ENCODE assay signal across 8 cellular contexts in the genomic region with DNA sequence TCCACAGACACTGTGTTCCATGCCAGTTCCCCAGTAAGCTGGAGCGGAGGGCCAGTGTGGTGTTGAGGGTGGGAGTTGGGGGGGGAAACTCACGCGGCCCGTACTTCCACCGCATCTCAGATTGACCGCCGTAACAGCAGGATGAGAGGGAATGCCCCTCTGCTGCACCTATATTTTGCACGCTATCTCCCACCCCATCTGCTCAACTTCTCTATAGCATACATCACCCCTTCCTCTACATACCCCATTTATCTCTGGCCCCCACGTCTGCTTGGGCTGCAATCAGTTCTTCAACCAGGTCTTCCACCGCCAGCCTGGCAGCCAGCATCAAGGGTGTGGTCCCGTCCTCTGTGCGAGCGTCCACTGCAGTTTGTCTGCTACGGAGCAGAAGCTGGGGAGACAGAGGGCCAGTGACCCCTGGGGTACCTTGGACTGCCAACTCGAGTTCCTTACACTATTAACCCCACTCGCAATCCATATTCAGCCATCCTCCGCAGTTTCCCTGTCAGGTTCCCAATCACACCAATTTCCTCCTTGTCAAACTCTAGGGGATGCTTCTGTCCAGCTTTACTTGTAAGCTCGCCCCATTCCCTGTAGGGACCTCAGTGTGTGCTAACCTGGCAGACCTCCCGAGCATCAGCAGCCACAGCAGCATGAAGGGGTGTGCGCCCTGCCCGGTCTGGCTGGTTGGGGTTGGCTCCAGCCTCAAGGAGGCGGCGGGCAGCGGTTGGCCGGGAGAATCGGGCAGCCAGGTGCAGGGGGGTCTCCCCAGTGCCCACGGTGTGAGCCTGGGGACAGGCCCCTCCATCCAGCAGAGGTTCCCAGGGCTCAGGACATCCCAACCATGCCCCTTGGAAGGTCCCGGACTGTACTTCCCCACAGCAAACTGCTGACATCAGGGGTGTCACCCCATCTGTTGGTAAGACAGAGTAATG. TPM values are rescaled to one million over a fixed set of nuclear protein-coding genes. Genes with fewer than 3 reads are reported as not detected.
DNase-seq lines count a peak whose midpoint lies in the region; ATAC-seq, FAIRE-seq and TF ChIP-seq lines count a peak whose summit lies in the region.

No MANE protein-coding gene starts in this region.

- H3K9me3 ChIP-seq in Karpas-422 (ENCODE audit: low read length): no peaks in the 10 kb centered on the region
- H3K9me3 ChIP-seq in K562 (replicated peaks; ENCODE audit: control insufficient read depth, insufficient read depth, low read depth, low read length): no peaks in the 10 kb centered on the region
- H3K9me3 ChIP-seq in stomach: no peaks in the 10 kb centered on the region

- POLR2A ChIA-PET in K562 (lab: Yijun Ruan, JAX): interaction anchor here (0.6 to 1.0 kb wide), 5 partner anchors 9 to 151 kb away, joined by 3 read pairs; no protein-coding TSS in a partner anchor

- TF ChIP-seq POLR2A in K562 (conservative IDR thresholded peaks at IDR 0.05) (no peak), stomach (IDR thresholded peaks at IDR 0.05) (no peak), H54 (IDR thresholded peaks at IDR 0.05; ENCODE audit: low read depth, low read length) (no peak)

- ATAC-seq in K562 (no peak), GM21576 (IDR thresholded peaks at IDR 0.05; ENCODE audit: unreplicated experiment) (no peak), HG03280 (IDR thresholded peaks at IDR 0.05; ENCODE audit: unreplicated experiment) (no peak)

- intact Hi-C loops in K562 (cut with micrococcal nuclease): loop anchor here (5.0 to 10.0 kb wide), 2 partner anchors 292 to 775 kb away; partner anchors contain the start of gene ZBTB12
- intact Hi-C loops in stomach (cut with DNase I; ENCODE audit: low total_unique reads): no loop called here

- DNase-seq in AG09309 (ENCODE audit: low read depth) (no peak), Karpas-422 (peak; percentile 62), K562 (ENCODE audit: extremely low read depth in 1 of 4, low spot score in 3 of 4) (peak in 3 of 4 experiments; percentile 40 to 66 (median 53)), kidney epithelial cell (ENCODE audit: low read depth) (no peak), stomach (no peak), H54 (ENCODE audit: insufficient read length, low spot score) (no peak)

- H3K9me2 ChIP-seq in Karpas-422 (replicated peaks; ENCODE audit: insufficient read depth, low read length): no peaks in the 10 kb centered on the region

- no peaks in the 10 kb centered on the region for H3K27me3 ChIP-seq in Karpas-422 (ENCODE audit: low read length)
- no peaks in the 10 kb centered on the region; a peak in 1 of 5 replicates for H3K27me3 ChIP-seq in K562 (ENCODE audit: control insufficient read depth in 2 of 2, insufficient read depth in 2 of 2, low read length in 2 of 2)
- peaks cover 2% of the 10 kb centered on the region for H3K27me3 ChIP-seq in kidney epithelial cell (ENCODE audit: control insufficient read depth, insufficient read depth, low read length)
- peaks cover 0 to 14% (median 0%) of the 10 kb centered on the region in 3 donors for H3K27me3 ChIP-seq in stomach

- peaks cover 10% of the 10 kb centered on the region for H3K79me2 ChIP-seq in Karpas-422 (ENCODE audit: low read length)
- peaks cover 18% of the 10 kb centered on the region for H3K79me2 ChIP-seq in K562 (ENCODE audit: control insufficient read depth, insufficient read depth, low read length)

- CTCF ChIA-PET in K562 (lab: Yijun Ruan, JAX; ENCODE audit: low intra/inter-chr PET ratio): interaction anchor here (0.8 to 0.9 kb wide), 2 partner anchors 78 to 80 kb away, joined by 3 to 5 read pairs; no protein-coding TSS in a partner anchor

- H3K4me3 ChIP-seq in AG09309 (ENCODE audit: control insufficient read depth, low read depth, low read length) (peak overlapping the region; percentile 89), Karpas-422 (ENCODE audit: low read length) (peak overlapping the region; percentile 88), K562 (peak overlapping the region; percentile 63), kidney epithelial cell (ENCODE audit: low read depth, low read length) (peak overlapping the region; percentile 86), stomach (peak overlapping the region; percentile 52 to 83 (median 65))

- H2AFZ ChIP-seq in Karpas-422 (ENCODE audit: low read length): peak overlapping the region; percentile 33; the same call in 1 of the 2 replicates
- peak overlapping the region; percentile 84 for H2AFZ ChIP-seq in K562 (ENCODE audit: low read depth, low read length)

- WGBS in K562 (ENCODE audit: insufficient coverage, low coverage, missing lambda C conversion rate): 33% methylated on average over 27 of the region's 28 CpGs
- WGBS in stomach, 5 donors: 20 to 32% (median 22%) methylated on average over 25 to 28 of the region's 28 CpGs

- no peak for TF ChIP-seq EP300 in K562 (IDR thresholded peaks at IDR 0.05; ENCODE audit: low read length)
- TF ChIP-seq EP300 in stomach (IDR thresholded peaks at IDR 0.05): no peak

- H3K36me3 ChIP-seq in Karpas-422 (ENCODE audit: insufficient read depth, low read length) (no peaks in the 10 kb centered on the region), K562 (ENCODE audit: control insufficient read depth, insufficient read depth, low read length) (no peaks in the 10 kb centered on the region), kidney epithelial cell (ENCODE audit: control insufficient read depth, insufficient read depth, low read length) (no peaks in the 10 kb centered on the region), stomach (no peaks in the 10 kb centered on the region)

- BruUV-seq in K562 (replicated peaks; lab: Mats Ljungman, UMichigan): no TSS peak

- H3K4me2 ChIP-seq in Karpas-422 (ENCODE audit: low read depth, low read length, poor library complexity, severe bottlenecking) (peak overlapping the region; percentile 98), K562 (ENCODE audit: insufficient read depth, low read length) (peak overlapping the region; percentile 95)

- TF ChIP-seq CTCF in AG09309 (IDR thresholded peaks at IDR 0.05; ENCODE audit: control insufficient read depth, insufficient read depth, low read depth, low read length, missing control alignments) (no peak), K562 (IDR thresholded peaks at IDR 0.05 in 2 of 3, conservative IDR thresholded peaks at IDR 0.05 in 1 of 3; ENCODE audit: insufficient read depth in 2 of 3, low read depth in 1 of 3, low read length in 3 of 3) (peak in 2 of 3 experiments; percentile 23 to 44; a peak in 3 of 6 replicates), kidney epithelial cell (IDR thresholded peaks at IDR 0.05; ENCODE audit: insufficient read depth, low read length, poor library complexity, severe bottlenecking) (no peak), stomach (IDR thresholded peaks at IDR 0.05) (no peak)

- H3K4me1 ChIP-seq in Karpas-422 (ENCODE audit: low read length) (peaks cover 45% of the 10 kb centered on the region), K562 (replicated peaks in 1 of 2; ENCODE audit: control insufficient read depth in 2 of 2, insufficient read depth in 2 of 2, low read length in 2 of 2) (peaks cover 47 to 51% of the 10 kb centered on the region in 2 experiments), stomach (peaks cover 22 to 49% (median 37%) of the 10 kb centered on the region in 4 donors)

- no peaks in the 10 kb centered on the region for H4K20me1 ChIP-seq in Karpas-422 (ENCODE audit: insufficient read depth, low read depth, low read length)
- no peaks in the 10 kb centered on the region for H4K20me1 ChIP-seq in K562 (replicated peaks; ENCODE audit: control insufficient read depth, insufficient read depth, low read length)

- no peaks in the 10 kb centered on the region for H3K9me1 ChIP-seq in K562 (ENCODE audit: control insufficient read depth, insufficient read depth, low read length)

- peak overlapping the region; percentile 83; the same call in 1 of the 2 replicates for H3K27ac ChIP-seq in Karpas-422 (ENCODE audit: low read length)
- H3K27ac ChIP-seq in K562 (ENCODE audit: extremely low read depth, low read depth, low read length): peak overlapping the region; percentile 97
- H3K27ac ChIP-seq in stomach: peak overlapping the region; percentile 98 to 100 (median 99)

- H3K9ac ChIP-seq in Karpas-422 (ENCODE audit: low read length) (peak overlapping the region; percentile 94), K562 (ENCODE audit: insufficient read depth in 1 of 2, low read depth in 2 of 2, low read length in 2 of 2) (peak overlapping the region; percentile 97)

- peak; percentile 77 for FAIRE-seq in K562 (lab: Jason Lieb, UNC)
- FAIRE-seq in H54 (lab: Jason Lieb, UNC): no peak

- peak in 1 of 2 experiments; percentile 44; a peak in 2 of 4 replicates for TF ChIP-seq RAD21 in K562 (CRISPR knock-in tag; conservative IDR thresholded peaks at IDR 0.05 in 1 of 2, IDR thresholded peaks at IDR 0.05 in 1 of 2)

- in situ Hi-C loops in K562 (cut with MboI): no loop called here

RNA-seq across cellular contexts. Expression of gene GPSM3, which starts 4.5 kb away (rescaled TPM):
- total RNA-seq in Karpas-422 (2014; rRNA removed; shearing (Covaris generic); ENCODE audit: low replicate concordance): 66.5 and 85.9 TPM in 2 replicates
- 11.8 and 26.5 TPM in 2 replicates for total RNA-seq in K562 (2011; cell fraction: chromatin; rRNA removed; ENCODE audit: low replicate concordance)
- total RNA-seq in K562 (2011; cell fraction: nucleolus; rRNA removed): 15.2 and 18.8 TPM in 2 replicates
- total RNA-seq in K562 (2011; cell fraction: nucleoplasm; rRNA removed): 22.7 and 30.8 TPM in 2 replicates
- total RNA-seq in K562 (2014; rRNA removed) (40.5 and 45.0 TPM in 2 replicates), K562 (2014; rRNA removed; fragmentation: Illumina TruSeq; extraction: Trizol) (13.5 and 14.0 TPM in 2 replicates), K562 (2015; rRNA removed; fragmentation: Illumina TruSeq; extraction: Trizol) (22.3 and 22.4 TPM in 2 replicates), K562 (2021) (37.3 and 42.6 TPM in 2 replicates), kidney epithelial cell (20.8 and 25.6 TPM in 2 replicates), stomach (10 to 100 TPM in 1 of 5 donors, 1 to 10 TPM in 1, not detected in 3; 3.1 to 41.0 TPM)
- polyA plus RNA-seq in K562 (2011; rRNA removed) (24.4 and 51.8 TPM in 2 replicates), K562 (2014; fragmentation: Illumina TruSeq; extraction: Trizol) (39.6 and 46.5 TPM in 2 replicates), K562 (2014; fragmentation: Nextera tagmentation; extraction: Ambion mirVana) (1 to 10 TPM; 5.3 to 5.7 TPM), K562 (2014; rRNA removed) (32.2 and 35.1 TPM in 2 replicates), stomach (10 to 100 TPM in 2 of 3 donors, 1 to 10 TPM in 1; 10.0 to 25.8 (median 23.9) TPM)
- polyA plus RNA-seq in K562 (2011; cell fraction: cytosol; rRNA removed): 44.6 and 52.4 TPM in 2 replicates
- 32.8 and 42.4 TPM in 2 replicates for polyA plus RNA-seq in K562 (2011; cell fraction: nucleus; rRNA removed)
- 34.2 and 146 TPM in 2 replicates for polyA plus RNA-seq in K562 (2012)
- polyA minus RNA-seq in K562 (2011; rRNA and poly(A)+ RNA removed): 8.6 and 11.3 TPM in 2 replicates
- 17.9 and 19.4 TPM in 2 replicates for polyA minus RNA-seq in K562 (2011; cell fraction: cytosol; rRNA and poly(A)+ RNA removed)
- polyA minus RNA-seq in K562 (2011; cell fraction: nucleus; rRNA and poly(A)+ RNA removed): 4.0 and 7.3 TPM in 2 replicates

RNA-seq across cellular contexts. Expression of gene PBX2, which starts 6.9 kb away (rescaled TPM):
- 51.7 and 84.0 TPM in 2 replicates for total RNA-seq in Karpas-422 (2014; rRNA removed; shearing (Covaris generic); ENCODE audit: low replicate concordance)
- total RNA-seq in K562 (2011; cell fraction: chromatin; rRNA removed; ENCODE audit: low replicate concordance): 227 and 442 TPM in 2 replicates
- total RNA-seq in K562 (2011; cell fraction: nucleolus; rRNA removed): 178 and 203 TPM in 2 replicates
- total RNA-seq in K562 (2011; cell fraction: nucleoplasm; rRNA removed): 185 and 217 TPM in 2 replicates
- total RNA-seq in K562 (2014; rRNA removed) (55.6 and 63.8 TPM in 2 replicates), K562 (2014; rRNA removed; fragmentation: Illumina TruSeq; extraction: Trizol) (44.0 and 45.1 TPM in 2 replicates), K562 (2015; rRNA removed; fragmentation: Illumina TruSeq; extraction: Trizol) (60.0 and 62.5 TPM in 2 replicates), K562 (2021) (106 and 126 TPM in 2 replicates), kidney epithelial cell (37.5 and 40.7 TPM in 2 replicates), stomach (10 to 100 TPM; 23.5 to 50.3 (median 42.0) TPM)
- polyA plus RNA-seq in K562 (2011; rRNA removed) (123 and 127 TPM in 2 replicates), K562 (2014; fragmentation: Illumina TruSeq; extraction: Trizol) (108 and 119 TPM in 2 replicates), K562 (2014; fragmentation: Nextera tagmentation; extraction: Ambion mirVana) (1 to 10 TPM; 1.9 to 2.8 TPM), K562 (2014; rRNA removed) (117 and 134 TPM in 2 replicates), stomach (10 to 100 TPM; 26.5 to 31.4 (median 28.0) TPM)
- 105 and 142 TPM in 2 replicates for polyA plus RNA-seq in K562 (2011; cell fraction: cytosol; rRNA removed)
- 340 and 411 TPM in 2 replicates for polyA plus RNA-seq in K562 (2011; cell fraction: nucleus; rRNA removed)
- polyA plus RNA-seq in K562 (2012): 110 and 127 TPM in 2 replicates
- polyA minus RNA-seq in K562 (2011; rRNA and poly(A)+ RNA removed): 55.9 and 77.0 TPM in 2 replicates
- polyA minus RNA-seq in K562 (2011; cell fraction: cytosol; rRNA and poly(A)+ RNA removed): 46.1 and 60.9 TPM in 2 replicates
- polyA minus RNA-seq in K562 (2011; cell fraction: nucleus; rRNA and poly(A)+ RNA removed): 68.7 and 70.2 TPM in 2 replicates

RNA-seq across cellular contexts. Expression of gene AGER, which starts 12.9 kb away (rescaled TPM):
- total RNA-seq in Karpas-422 (2014; rRNA removed; shearing (Covaris generic); ENCODE audit: low replicate concordance): 9.0 and 9.2 TPM in 2 replicates
- 28.3 and 66.0 TPM in 2 replicates for total RNA-seq in K562 (2011; cell fraction: chromatin; rRNA removed; ENCODE audit: low replicate concordance)
- 35.5 and 36.5 TPM in 2 replicates for total RNA-seq in K562 (2011; cell fraction: nucleolus; rRNA removed)
- 27.8 and 29.8 TPM in 2 replicates for total RNA-seq in K562 (2011; cell fraction: nucleoplasm; rRNA removed)
- 5.3 and 6.2 TPM in 2 replicates for total RNA-seq in K562 (2014; rRNA removed)
- total RNA-seq in K562 (2014; rRNA removed; fragmentation: Illumina TruSeq; extraction: Trizol): 2.0 and 2.2 TPM in 2 replicates
- 3.0 and 3.6 TPM in 2 replicates for total RNA-seq in K562 (2015; rRNA removed; fragmentation: Illumina TruSeq; extraction: Trizol)
- 7.8 and 11.5 TPM in 2 replicates for total RNA-seq in K562 (2021)
- polyA plus RNA-seq in K562 (2011; rRNA removed): 4.1 and 7.9 TPM in 2 replicates
- polyA plus RNA-seq in K562 (2011; cell fraction: cytosol; rRNA removed): 2.4 and 3.1 TPM in 2 replicates
- polyA plus RNA-seq in K562 (2011; cell fraction: nucleus; rRNA removed): 75.1 and 86.2 TPM in 2 replicates
- polyA plus RNA-seq in K562 (2012): 11.6 and 18.0 TPM in 2 replicates
- polyA plus RNA-seq in K562 (2014; fragmentation: Illumina TruSeq; extraction: Trizol): 5.8 and 8.2 TPM in 2 replicates
- 1 to 10 TPM; 1.2 to 1.8 TPM for polyA plus RNA-seq in K562 (2014; fragmentation: Nextera tagmentation; extraction: Ambion mirVana)
- 10.9 and 11.1 TPM in 2 replicates for polyA plus RNA-seq in K562 (2014; rRNA removed)
- polyA minus RNA-seq in K562 (2011; rRNA and poly(A)+ RNA removed): 0.78 and 0.81 TPM in 2 replicates
- polyA minus RNA-seq in K562 (2011; cell fraction: cytosol; rRNA and poly(A)+ RNA removed): not detected in 2 replicates
- polyA minus RNA-seq in K562 (2011; cell fraction: nucleus; rRNA and poly(A)+ RNA removed): 5.3 and 7.3 TPM in 2 replicates
- total RNA-seq in kidney epithelial cell: 0.25 and 2.7 TPM in 2 replicates
- total RNA-seq in stomach: 10 to 100 TPM in 2 of 5 donors, 1 to 10 TPM in 2, under 1 TPM in 1; 0.87 to 35.6 (median 2.8) TPM
- polyA plus RNA-seq in stomach: 10 to 100 TPM; 13.0 to 18.0 (median 16.9) TPM

RNA-seq across cellular contexts. Expression of gene RNF5, which starts 18.7 kb away (rescaled TPM):
- 73.5 and 78.5 TPM in 2 replicates for total RNA-seq in Karpas-422 (2014; rRNA removed; shearing (Covaris generic); ENCODE audit: low replicate concordance)
- total RNA-seq in K562 (2011; cell fraction: chromatin; rRNA removed; ENCODE audit: low replicate concordance): 19.1 and 20.3 TPM in 2 replicates
- total RNA-seq in K562 (2011; cell fraction: nucleolus; rRNA removed): 21.5 and 22.6 TPM in 2 replicates
- 36.4 and 49.9 TPM in 2 replicates for total RNA-seq in K562 (2011; cell fraction: nucleoplasm; rRNA removed)
- total RNA-seq in K562 (2014; rRNA removed) (129 and 156 TPM in 2 replicates), K562 (2014; rRNA removed; fragmentation: Illumina TruSeq; extraction: Trizol) (123 and 128 TPM in 2 replicates), K562 (2015; rRNA removed; fragmentation: Illumina TruSeq; extraction: Trizol) (99.1 and 110 TPM in 2 replicates), K562 (2021) (149 and 154 TPM in 2 replicates), kidney epithelial cell (76.8 and 90.1 TPM in 2 replicates), stomach (10 to 100 TPM; 22.6 to 71.4 (median 50.9) TPM)
- polyA plus RNA-seq in K562 (2011; rRNA removed) (161 and 163 TPM in 2 replicates), K562 (2014; fragmentation: Illumina TruSeq; extraction: Trizol) (227 and 245 TPM in 2 replicates), K562 (2014; fragmentation: Nextera tagmentation; extraction: Ambion mirVana) (10 to 100 TPM; 62.2 to 95.5 TPM), K562 (2014; rRNA removed) (207 and 223 TPM in 2 replicates), stomach (100 to 1,000 TPM in 1 of 3 donors, 10 to 100 TPM in 2; 92.5 to 107 (median 93.2) TPM)
- polyA plus RNA-seq in K562 (2011; cell fraction: cytosol; rRNA removed): 240 and 251 TPM in 2 replicates
- 54.9 and 71.1 TPM in 2 replicates for polyA plus RNA-seq in K562 (2011; cell fraction: nucleus; rRNA removed)
- 213 and 399 TPM in 2 replicates for polyA plus RNA-seq in K562 (2012)
- polyA minus RNA-seq in K562 (2011; rRNA and poly(A)+ RNA removed): 48.7 TPM in 2 replicates
- 29.3 and 40.5 TPM in 2 replicates for polyA minus RNA-seq in K562 (2011; cell fraction: cytosol; rRNA and poly(A)+ RNA removed)
- polyA minus RNA-seq in K562 (2011; cell fraction: nucleus; rRNA and poly(A)+ RNA removed): 9.3 and 18.2 TPM in 2 replicates

RNA-seq across cellular contexts. Expression of gene AGPAT1, which starts 21.1 kb away (rescaled TPM):
- total RNA-seq in Karpas-422 (2014; rRNA removed; shearing (Covaris generic); ENCODE audit: low replicate concordance): 54.8 and 74.5 TPM in 2 replicates
- 57.1 and 153 TPM in 2 replicates for total RNA-seq in K562 (2011; cell fraction: chromatin; rRNA removed; ENCODE audit: low replicate concordance)
- total RNA-seq in K562 (2011; cell fraction: nucleolus; rRNA removed): 190 and 234 TPM in 2 replicates
- total RNA-seq in K562 (2011; cell fraction: nucleoplasm; rRNA removed): 210 and 316 TPM in 2 replicates
- total RNA-seq in K562 (2014; rRNA removed) (69.4 and 115 TPM in 2 replicates), K562 (2014; rRNA removed; fragmentation: Illumina TruSeq; extraction: Trizol) (45.4 and 51.9 TPM in 2 replicates), K562 (2015; rRNA removed; fragmentation: Illumina TruSeq; extraction: Trizol) (53.2 and 54.1 TPM in 2 replicates), K562 (2021) (107 and 109 TPM in 2 replicates), kidney epithelial cell (57.2 and 62.3 TPM in 2 replicates), stomach (10 to 100 TPM in 4 of 5 donors, 1 to 10 TPM in 1; 7.3 to 52.6 (median 33.5) TPM)
- polyA plus RNA-seq in K562 (2011; rRNA removed) (78.7 and 138 TPM in 2 replicates), K562 (2014; fragmentation: Illumina TruSeq; extraction: Trizol) (165 and 176 TPM in 2 replicates), K562 (2014; fragmentation: Nextera tagmentation; extraction: Ambion mirVana) (10 to 100 TPM; 37.9 to 43.6 TPM), K562 (2014; rRNA removed) (78.2 and 78.4 TPM in 2 replicates), stomach (10 to 100 TPM; 31.3 to 41.9 (median 36.2) TPM)
- polyA plus RNA-seq in K562 (2011; cell fraction: cytosol; rRNA removed): 220 and 272 TPM in 2 replicates
- polyA plus RNA-seq in K562 (2011; cell fraction: nucleus; rRNA removed): 108 and 142 TPM in 2 replicates
- polyA plus RNA-seq in K562 (2012): 133 and 141 TPM in 2 replicates
- polyA minus RNA-seq in K562 (2011; rRNA and poly(A)+ RNA removed): 92.5 and 120 TPM in 2 replicates
- polyA minus RNA-seq in K562 (2011; cell fraction: cytosol; rRNA and poly(A)+ RNA removed): 98.4 and 124 TPM in 2 replicates
- 25.2 and 30.5 TPM in 2 replicates for polyA minus RNA-seq in K562 (2011; cell fraction: nucleus; rRNA and poly(A)+ RNA removed)

Comparison
In these comparisons a context has a peak if more than half of its experiments do, and no peak if none do; other contexts are left out.
1. DNase-seq: peak in Karpas-422 (single experiment) and K562 (3 of 4); none in AG09309 (single experiment), kidney epithelial cell (single experiment), stomach (single experiment) and H54 (single experiment).
2. CTCF ChIP-seq: peak in K562 (2 of 3); none in AG09309 (single experiment), kidney epithelial cell (single experiment) and stomach (0 of 7).
3. Peak in every context shown above with its lines, with median percentiles within 50 percentile points of each other: H3K4me3 ChIP-seq and H3K27ac ChIP-seq.